Comparison of ENCODE assay signal across 9 cellular contexts in genomic region chr12:104303538-104304151, GRCh38. TPM values are rescaled to one million over a fixed set of nuclear protein-coding genes. Genes with fewer than 3 reads are reported as not detected.
DNase-seq lines count a peak whose midpoint lies in the region; ATAC-seq, FAIRE-seq and TF ChIP-seq lines count a peak whose summit lies in the region.
"Had no signal": no experiment of that assay in that cellular context is flagged by ENCODE, and none has a peak within 500 bp of the region (broad histone marks: within the 10 kb centered on the region; RNA-seq: fewer than 3 reads in every experiment).

Gene EID3 (plus strand): TSS chr12:104303739. CDS start chr12:104303935, 196 bp downstream.

- intact Hi-C loops in Calu3 (cut with micrococcal nuclease; ENCODE audit: unreplicated experiment), result no loop called here
- intact Hi-C loops in activated naive CD4-positive, alpha-beta T cell treated with anti-CD3 and anti-CD28 coated beads for 36 hours (cut with micrococcal nuclease), result loop anchor here (1.0 to 2.0 kb wide), 5 partner anchors 17 to 373 kb away; partner anchors contain the start of genes HSP90B1, NFYB and TXNRD1

- H3K4me3 ChIP-seq in neural progenitor cell, result peak within 1 kb of the TSS; percentile 33

- peak within 1 kb of the TSS; percentile 67 for H3K4me2 ChIP-seq in neural progenitor cell
- H3K4me2 ChIP-seq: KMS-11 had no signal

- H3K36me3 Mint-ChIP-seq in Calu3 (ENCODE audit: insufficient read depth, unreplicated experiment) (peaks cover 94% of the 10 kb centered on the region), neural progenitor cell (peaks cover 55% of the 10 kb centered on the region)
- H3K36me3 Mint-ChIP-seq in activated naive CD4-positive, alpha-beta T cell treated with anti-CD3 and anti-CD28 coated beads for 36 hours (ENCODE audit: low read depth), result peaks cover 29% of the 10 kb centered on the region

- H3K9me3 Mint-ChIP-seq in Calu3 (ENCODE audit: low read depth, unreplicated experiment) (no peaks in the 10 kb centered on the region), neural progenitor cell (peaks cover 8% of the 10 kb centered on the region)
- no peaks in the 10 kb centered on the region for H3K9me3 Mint-ChIP-seq in activated naive CD4-positive, alpha-beta T cell treated with anti-CD3 and anti-CD28 coated beads for 36 hours
- no peaks in the 10 kb centered on the region for H3K9me3 Mint-ChIP-seq in stimulated activated naive CD8-positive, alpha-beta T cell treated with anti-CD3 and anti-CD28 coated beads, Interleukin-15, amount 100 ng/mL, for 72 hours

- H3K27ac ChIP-seq in neural progenitor cell, result no peak within 1 kb of the TSS
- H3K27ac ChIP-seq: KMS-11 had no signal

- H3F3A ChIP-seq in neural progenitor cell (ENCODE audit: low read depth), result peaks cover 20% of the 10 kb centered on the region

- no TSS peak for BruUV-seq in Calu3 (replicated peaks; lab: Mats Ljungman, UMichigan)

- no peak within 1 kb of the TSS for H3K9ac ChIP-seq in neural progenitor cell
- H3K9ac ChIP-seq: KMS-11 had no signal

- ATAC-seq in GM21723 (IDR thresholded peaks at IDR 0.05; ENCODE audit: unreplicated experiment), result peak; percentile 93
- ATAC-seq in stimulated activated naive CD8-positive, alpha-beta T cell treated with anti-CD3 and anti-CD28 coated beads, Interleukin-15, amount 100 ng/mL, for 72 hours, result peak; percentile 99

- no peaks in the 10 kb centered on the region for H3K27me3 Mint-ChIP-seq in Calu3 (ENCODE audit: unreplicated experiment)
- H3K27me3 Mint-ChIP-seq in activated naive CD4-positive, alpha-beta T cell treated with anti-CD3 and anti-CD28 coated beads for 36 hours (ENCODE audit: low read depth), result no peaks in the 10 kb centered on the region
- no peaks in the 10 kb centered on the region for H3K27me3 Mint-ChIP-seq in neural progenitor cell (ENCODE audit: insufficient read depth, low read depth)
- H3K27me3 Mint-ChIP-seq in stimulated activated naive CD8-positive, alpha-beta T cell treated with anti-CD3 and anti-CD28 coated beads, Interleukin-15, amount 100 ng/mL, for 72 hours, result no peaks in the 10 kb centered on the region

- TF ChIP-seq CTCF in Calu3 (IDR thresholded peaks at IDR 0.05; ENCODE audit: unreplicated experiment) (no peak), neural progenitor cell (IDR thresholded peaks at IDR 0.05) (no peak)

- CTCF ChIA-PET in Calu3 (lab: Charles Lee), result interaction anchor here (0.9 kb wide), 1 partner anchor 8 kb away, joined by 3 read pairs; no protein-coding TSS in a partner anchor
- CTCF ChIA-PET in activated naive CD4-positive, alpha-beta T cell treated with anti-CD3 and anti-CD28 coated beads for 36 hours (lab: Charles Lee), result interaction anchor here (0.5 to 1.4 kb wide), 6 partner anchors 9 to 103 kb away, joined by 3 to 7 read pairs (median 4); no protein-coding TSS in a partner anchor

- H3K9me3 ChIP-seq in neural progenitor cell (ENCODE audit: low read depth), result no peaks in the 10 kb centered on the region

- no peak for DNase-seq in Calu3
- DNase-seq in NK-92 (lab: John Stamatoyannopoulos, UW; ENCODE audit: unreplicated experiment), result peak; percentile 8
- DNase-seq in activated naive CD4-positive, alpha-beta T cell treated with anti-CD3 and anti-CD28 coated beads for 36 hours, result peak; percentile 90
- DNase-seq in frontal cortex (ENCODE audit: low spot score in 2 of 2), result peak; percentile 80 to 87
- DNase-seq in neural progenitor cell (ENCODE audit: low spot score), result peak; percentile 84
- DNase-seq in stimulated activated naive CD8-positive, alpha-beta T cell treated with anti-CD3 and anti-CD28 coated beads, Interleukin-15, amount 100 ng/mL, for 72 hours, result peak; percentile 89
- DNase-seq in NCI-H446 (lab: John Stamatoyannopoulos, UW), result no peak

- peaks cover 94% of the 10 kb centered on the region for H3K79me2 ChIP-seq in neural progenitor cell (ENCODE audit: low read depth)

- H3K4me3 Mint-ChIP-seq in Calu3 (ENCODE audit: low read depth, unreplicated experiment) (no peak within 1 kb of the TSS), neural progenitor cell (no peak within 1 kb of the TSS)
- peak within 1 kb of the TSS; percentile 87 for H3K4me3 Mint-ChIP-seq in activated naive CD4-positive, alpha-beta T cell treated with anti-CD3 and anti-CD28 coated beads for 36 hours
- peak within 1 kb of the TSS; percentile 85 to 95 for H3K4me3 Mint-ChIP-seq in stimulated activated naive CD8-positive, alpha-beta T cell treated with anti-CD3 and anti-CD28 coated beads, Interleukin-15, amount 100 ng/mL, for 72 hours

- peak within 1 kb of the TSS; percentile 47 for H2AFZ ChIP-seq in neural progenitor cell (replicated peaks)

- peaks cover 13% of the 10 kb centered on the region for H3K4me1 ChIP-seq in neural progenitor cell

- H3K27me3 ChIP-seq in neural progenitor cell, result no peaks in the 10 kb centered on the region

- H3K27ac Mint-ChIP-seq in Calu3 (ENCODE audit: unreplicated experiment), result peak within 1 kb of the TSS; percentile 52
- H3K27ac Mint-ChIP-seq in activated naive CD4-positive, alpha-beta T cell treated with anti-CD3 and anti-CD28 coated beads for 36 hours, result peak within 1 kb of the TSS; percentile 77
- no peak within 1 kb of the TSS for H3K27ac Mint-ChIP-seq in neural progenitor cell
- H3K27ac Mint-ChIP-seq in stimulated activated naive CD8-positive, alpha-beta T cell treated with anti-CD3 and anti-CD28 coated beads, Interleukin-15, amount 100 ng/mL, for 72 hours, result peak within 1 kb of the TSS; percentile 92 to 97

- no peak for FAIRE-seq in frontal cortex (lab: Jason Lieb, UNC)

- H3K36me3 ChIP-seq in neural progenitor cell, result no peaks in the 10 kb centered on the region

- H4K20me1 ChIP-seq in neural progenitor cell (ENCODE audit: low read depth), result peaks cover 47% of the 10 kb centered on the region

- H3K4me1 Mint-ChIP-seq in Calu3 (ENCODE audit: low read depth, unreplicated experiment) (peaks cover 52% of the 10 kb centered on the region), neural progenitor cell (peaks cover 5% of the 10 kb centered on the region)
- peaks cover 52% of the 10 kb centered on the region for H3K4me1 Mint-ChIP-seq in activated naive CD4-positive, alpha-beta T cell treated with anti-CD3 and anti-CD28 coated beads for 36 hours (ENCODE audit: low read depth)
- peaks cover 71% of the 10 kb centered on the region for H3K4me1 Mint-ChIP-seq in stimulated activated naive CD8-positive, alpha-beta T cell treated with anti-CD3 and anti-CD28 coated beads, Interleukin-15, amount 100 ng/mL, for 72 hours

RNA-seq across cellular contexts. Expression of gene EID3, which starts in this region (rescaled TPM):
- total RNA-seq in Calu3 (2022), result 5.5 and 6.1 TPM in 2 replicates
- total RNA-seq in activated naive CD4-positive, alpha-beta T cell treated with anti-CD3 and anti-CD28 coated beads for 36 hours, result 1 to 10 TPM; 3.4 TPM
- 4.5 TPM for total RNA-seq in frontal cortex
- total RNA-seq in neural progenitor cell (ENCODE audit: low replicate concordance), result 4.3 and 8.0 TPM in 2 replicates

Comparison
In these comparisons a context has a peak if more than half of its experiments do, and no peak if none do; other contexts are left out.
1. DNase-seq: peak in NK-92 (single experiment), activated naive CD4-positive, alpha-beta T cell treated with anti-CD3 and anti-CD28 coated beads for 36 hours (single experiment), frontal cortex (2 of 2), neural progenitor cell (single experiment) and stimulated activated naive CD8-positive, alpha-beta T cell treated with anti-CD3 and anti-CD28 coated beads, Interleukin-15, amount 100 ng/mL, for 72 hours (2 of 2); none in Calu3 (single experiment) and NCI-H446 (0 of 2).
2. H3K4me3 Mint-ChIP-seq: peak in activated naive CD4-positive, alpha-beta T cell treated with anti-CD3 and anti-CD28 coated beads for 36 hours (single experiment) and stimulated activated naive CD8-positive, alpha-beta T cell treated with anti-CD3 and anti-CD28 coated beads, Interleukin-15, amount 100 ng/mL, for 72 hours (2 of 2); none in Calu3 (single experiment) and neural progenitor cell (single experiment).